In genomic region chr18:50089702-50090101, GRCh38 we compare ENCODE assay signal across 31 cellular contexts.
"Had no signal": no experiment of that assay in that cellular context is flagged by ENCODE, and none has a peak within 500 bp of the region (broad histone marks: within the 10 kb centered on the region; RNA-seq: fewer than 3 reads in every experiment).

No MANE protein-coding gene starts in this region.

- H3K4me3 Mint-ChIP-seq: activated CD4-positive, alpha-beta memory T cell treated with anti-CD3 and anti-CD28 coated beads, Interleukin-2, amount 10 ng/mL, durations not matched to agents 7 days and 5 days; activated CD4-positive, alpha-beta T cell treated with anti-CD3 and anti-CD28 coated beads, Interleukin-2, amount 10 ng/mL, durations not matched to agents 7 days and 5 days; activated naive CD4-positive, alpha-beta T cell treated with anti-CD3 and anti-CD28 coated beads, Interleukin-2, amount 10 ng/mL, durations not matched to agents 7 days and 5 days; activated naive CD8-positive, alpha-beta T cell treated with anti-CD3 and anti-CD28 coated beads, Interleukin-2, amount 10 ng/mL, durations not matched to agents 7 days and 5 days; activated T-cell treated with anti-CD3 and anti-CD28 coated beads, Interleukin-2, amount 50 U/mL, for 24 hours; activated T-cell treated with anti-CD3 and anti-CD28 coated beads, Interleukin-2, amount 50 U/mL, for 72 hours; brain; T-helper 17 cell; T-helper 2 cell treated with Interferon-gamma antibody and Interleukin-4, amounts not matched to agents 5 μg/mL and 100 μg/mL, for 36 hours had no signal

- H3K9me3 Mint-ChIP-seq: activated CD4-positive, alpha-beta memory T cell treated with anti-CD3 and anti-CD28 coated beads, Interleukin-2, amount 10 ng/mL, durations not matched to agents 7 days and 5 days; activated CD4-positive, alpha-beta T cell treated with anti-CD3 and anti-CD28 coated beads, Interleukin-2, amount 10 ng/mL, durations not matched to agents 7 days and 5 days; activated naive CD4-positive, alpha-beta T cell treated with anti-CD3 and anti-CD28 coated beads, Interleukin-2, amount 10 ng/mL, durations not matched to agents 7 days and 5 days; activated naive CD4-positive, alpha-beta T cell treated with anti-CD3 and anti-CD28 coated beads, Interleukin-2, amount 50 U/mL, for 72 hours; activated naive CD8-positive, alpha-beta T cell treated with anti-CD3 and anti-CD28 coated beads, Interleukin-2, amount 10 ng/mL, durations not matched to agents 7 days and 5 days; activated T-cell treated with anti-CD3 and anti-CD28 coated beads, Interleukin-2, amount 50 U/mL, for 24 hours; T-helper 2 cell treated with Interferon-gamma antibody and Interleukin-4, amounts not matched to agents 5 μg/mL and 100 μg/mL, for 36 hours had no signal

- H3K27ac ChIP-seq: breast epithelium, cardiac muscle cell, colonic mucosa, WERI-Rb-1 had no signal

- DNase-seq: activated CD4-positive, alpha-beta memory T cell treated with anti-CD3 and anti-CD28 coated beads, Interleukin-2, amount 10 ng/mL, durations not matched to agents 7 days and 5 days; activated CD4-positive, alpha-beta T cell treated with anti-CD3 and anti-CD28 coated beads for 1 hour; activated CD4-positive, alpha-beta T cell treated with anti-CD3 and anti-CD28 coated beads for 4 hours; activated CD4-positive, alpha-beta T cell treated with anti-CD3 and anti-CD28 coated beads, Interleukin-2, amount 10 ng/mL, durations not matched to agents 7 days and 5 days; activated CD4-positive, alpha-beta T cell treated with anti-CD3 and anti-CD28 coated beads, Interleukin-2, amount 50 U/mL, for 4 hours; activated CD4-positive, CD25-positive, alpha-beta regulatory T cell; activated CD8-positive, alpha-beta memory T cell treated with anti-CD3 and anti-CD28 coated beads, Interleukin-2, amount 50 U/mL, for 48 hours; activated gamma-delta T cell; activated naive CD4-positive, alpha-beta T cell; activated naive CD4-positive, alpha-beta T cell treated with anti-CD3 and anti-CD28 coated beads, Interleukin-2, amount 10 ng/mL, durations not matched to agents 7 days and 5 days; activated naive CD8-positive, alpha-beta T cell treated with anti-CD3 and anti-CD28 coated beads, Interleukin-2, amount 10 ng/mL, durations not matched to agents 7 days and 5 days; activated T-cell treated with anti-CD3 and anti-CD28 coated beads for 4 hours; activated T-cell treated with anti-CD3 and anti-CD28 coated beads, Interleukin-2, amount 50 U/mL, for 24 hours; activated T-cell treated with anti-CD3 and anti-CD28 coated beads, Interleukin-2, amount 50 U/mL, for 72 hours; central memory CD4-positive, alpha-beta T cell; cerebellar nuclear complex; colonic mucosa; effector CD8-positive, alpha-beta T cell; foreskin fibroblast; T-helper 1 cell; T-helper 17 cell; T1000; WERI-Rb-1 had no signal

- H3K27ac Mint-ChIP-seq: activated CD4-positive, alpha-beta memory T cell treated with anti-CD3 and anti-CD28 coated beads, Interleukin-2, amount 10 ng/mL, durations not matched to agents 7 days and 5 days; activated CD4-positive, alpha-beta T cell treated with anti-CD3 and anti-CD28 coated beads, Interleukin-2, amount 10 ng/mL, durations not matched to agents 7 days and 5 days; activated naive CD4-positive, alpha-beta T cell treated with anti-CD3 and anti-CD28 coated beads, Interleukin-2, amount 10 ng/mL, durations not matched to agents 7 days and 5 days; activated naive CD4-positive, alpha-beta T cell treated with anti-CD3 and anti-CD28 coated beads, Interleukin-2, amount 50 U/mL, for 72 hours; activated naive CD8-positive, alpha-beta T cell treated with anti-CD3 and anti-CD28 coated beads, Interleukin-2, amount 10 ng/mL, durations not matched to agents 7 days and 5 days; activated T-cell treated with anti-CD3 and anti-CD28 coated beads, Interleukin-2, amount 50 U/mL, for 24 hours; activated T-cell treated with anti-CD3 and anti-CD28 coated beads, Interleukin-2, amount 50 U/mL, for 72 hours; T-helper 17 cell; T-helper 2 cell treated with Interferon-gamma antibody and Interleukin-4, amounts not matched to agents 5 μg/mL and 100 μg/mL, for 36 hours had no signal

- H3K4me1 Mint-ChIP-seq: activated CD4-positive, alpha-beta memory T cell treated with anti-CD3 and anti-CD28 coated beads, Interleukin-2, amount 10 ng/mL, durations not matched to agents 7 days and 5 days; activated CD4-positive, alpha-beta T cell treated with anti-CD3 and anti-CD28 coated beads, Interleukin-2, amount 10 ng/mL, durations not matched to agents 7 days and 5 days; activated naive CD4-positive, alpha-beta T cell treated with anti-CD3 and anti-CD28 coated beads, Interleukin-2, amount 10 ng/mL, durations not matched to agents 7 days and 5 days; activated naive CD8-positive, alpha-beta T cell treated with anti-CD3 and anti-CD28 coated beads, Interleukin-2, amount 10 ng/mL, durations not matched to agents 7 days and 5 days; T-helper 17 cell had no signal

- ATAC-seq: activated naive CD4-positive, alpha-beta T cell treated with anti-CD3 and anti-CD28 coated beads, Interleukin-2, amount 50 U/mL, for 72 hours; activated T-cell treated with anti-CD3 and anti-CD28 coated beads, Interleukin-2, amount 50 U/mL, for 72 hours; esophagus mucosa; T-helper 17 cell had no signal

- H3K36me3 ChIP-seq: ascending aorta, breast epithelium, cardiac muscle cell, colonic mucosa, WERI-Rb-1 had no signal

- H3K36me3 Mint-ChIP-seq: activated naive CD4-positive, alpha-beta T cell treated with anti-CD3 and anti-CD28 coated beads, Interleukin-2, amount 10 ng/mL, durations not matched to agents 7 days and 5 days; activated naive CD4-positive, alpha-beta T cell treated with anti-CD3 and anti-CD28 coated beads, Interleukin-2, amount 50 U/mL, for 72 hours; activated naive CD8-positive, alpha-beta T cell treated with anti-CD3 and anti-CD28 coated beads, Interleukin-2, amount 10 ng/mL, durations not matched to agents 7 days and 5 days; brain had no signal

- FAIRE-seq: frontal cortex had no signal

- H3K9me3 ChIP-seq: ascending aorta, breast epithelium, colonic mucosa had no signal

- H3K4me3 ChIP-seq: ascending aorta, breast epithelium, cardiac muscle cell, colonic mucosa had no signal

- H3K27me3 ChIP-seq: ascending aorta, breast epithelium, colonic mucosa had no signal

- H3K4me1 ChIP-seq: breast epithelium had no signal
